ENCODE assay signal across 8 cellular contexts in the genomic region with DNA sequence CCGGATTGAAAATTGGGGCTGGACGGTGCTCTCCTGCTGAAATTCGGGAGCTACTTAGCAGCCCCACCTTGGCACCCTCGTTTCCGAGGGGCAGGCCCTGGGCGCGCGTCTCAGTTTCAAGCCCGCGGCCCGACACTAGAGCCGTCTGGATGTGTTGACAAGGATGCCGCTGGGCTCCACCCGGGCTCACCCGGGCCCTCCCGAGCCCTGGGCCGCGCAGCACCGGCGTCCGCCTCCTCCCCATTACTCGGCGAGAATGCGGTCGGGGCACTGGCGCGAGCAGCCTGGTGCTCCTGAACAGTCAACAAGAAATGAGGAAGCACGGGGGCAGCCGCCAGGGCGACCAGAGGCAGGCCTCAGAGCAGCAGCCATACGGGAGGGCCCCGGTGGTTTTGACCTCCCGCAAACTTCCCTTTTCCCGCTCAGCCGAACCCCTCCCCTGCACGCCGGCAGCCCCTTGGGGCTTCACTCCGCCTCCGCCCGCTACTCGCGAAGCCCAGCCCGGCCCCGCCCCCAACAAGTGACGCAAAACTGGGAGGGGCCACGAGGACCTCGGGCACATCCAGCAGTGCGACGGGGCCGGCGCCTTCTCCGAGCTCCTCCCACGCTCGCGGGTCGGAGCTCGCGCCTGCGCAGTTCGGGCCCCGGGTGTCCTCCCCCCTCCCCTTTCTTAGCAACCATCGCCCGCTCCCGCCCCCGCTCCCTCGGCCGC. TPM values are rescaled to one million over a fixed set of nuclear protein-coding genes. Genes with fewer than 3 reads are reported as not detected.
DNase-seq lines count a peak whose midpoint lies in the region; ATAC-seq and TF ChIP-seq lines count a peak whose summit lies in the region.

No MANE protein-coding gene starts in this region.

- H3K9ac ChIP-seq in OCI-LY1 (ENCODE audit: low read length): peak overlapping the region; percentile 77

- H3K4me1 ChIP-seq in OCI-LY1 (ENCODE audit: insufficient read depth, low read length, severe bottlenecking) (peaks cover 47% of the 10 kb centered on the region), mucosa of descending colon (ENCODE audit: low read depth) (peaks cover 5% of the 10 kb centered on the region)

- H3K4me2 ChIP-seq in OCI-LY1 (ENCODE audit: low read length): peak overlapping the region; percentile 77

- H4K20me1 ChIP-seq in OCI-LY1 (ENCODE audit: insufficient read depth, low read length): no peaks in the 10 kb centered on the region

- peak; percentile 88 for DNase-seq in DMS 273 treated with DMSO at 0.1 percent for 48 hours (lab: John Stamatoyannopoulos, UW)
- peak; percentile 94 for DNase-seq in HuH-7 (ENCODE audit: low spot score)
- peak; percentile 100 for DNase-seq in activated T-cell treated with anti-CD3 and anti-CD28 coated beads for 24 hours (ENCODE audit: low read depth)
- DNase-seq in epithelial cell of esophagus (ENCODE audit: low read depth): peak; percentile 98
- peak; percentile 99 to 100 (median 99) for DNase-seq in mucosa of descending colon
- peak; percentile 99 to 100 for DNase-seq in stimulated activated CD8-positive, alpha-beta memory T cell treated with anti-CD3 and anti-CD28 coated beads, Interleukin-4, amount 100 ng/mL, for 1 hour (ENCODE audit: low read depth in 2 of 2, low spot score in 1 of 2)

- intact Hi-C loops in mucosa of descending colon (cut with DNase I, micrococcal nuclease): no loop called here

- TF ChIP-seq CTCF in OCI-LY1 (IDR thresholded peaks at IDR 0.05; ENCODE audit: low read length): no peak
- no peak for TF ChIP-seq CTCF in epithelial cell of esophagus (IDR thresholded peaks at IDR 0.05; ENCODE audit: insufficient read depth, low read depth, low read length, missing control alignments)
- TF ChIP-seq CTCF in mucosa of descending colon (IDR thresholded peaks at IDR 0.05): no peak

- H2AFZ ChIP-seq in OCI-LY1 (ENCODE audit: low read length): peak overlapping the region; percentile 44; the same call in 1 of the 2 replicates

- H3K9me3 ChIP-seq in OCI-LY1 (ENCODE audit: low read length) (peaks cover 8% of the 10 kb centered on the region), mucosa of descending colon (no peaks in the 10 kb centered on the region)

- H3K9me2 ChIP-seq in OCI-LY1 (ENCODE audit: low read depth, low read length): no peaks in the 10 kb centered on the region

- H3K4me3 ChIP-seq in OCI-LY1 (ENCODE audit: low read depth, low read length, poor library complexity, severe bottlenecking) (peak overlapping the region; percentile 53), epithelial cell of esophagus (ENCODE audit: low read length) (peak overlapping the region; percentile 54), mucosa of descending colon (peak overlapping the region; percentile 59)

- H3K27me3 ChIP-seq in OCI-LY1 (ENCODE audit: insufficient read depth, low read length): no peaks in the 10 kb centered on the region; the same call in 1 of the 2 replicates

- H3K27ac ChIP-seq in OCI-LY1 (ENCODE audit: low read depth, low read length, poor library complexity, severe bottlenecking): peak overlapping the region; percentile 97

- peak; percentile 72 for ATAC-seq in GM21515 (IDR thresholded peaks at IDR 0.05; ENCODE audit: unreplicated experiment)
- ATAC-seq in mucosa of descending colon: peak; percentile 96

- peaks cover 12% of the 10 kb centered on the region; the same call in 1 of the 2 replicates for H3F3A ChIP-seq in OCI-LY1 (ENCODE audit: insufficient read depth, low read length)

- peaks cover 18% of the 10 kb centered on the region for H3K79me2 ChIP-seq in OCI-LY1 (ENCODE audit: insufficient read depth, low read length)

- H3K36me3 ChIP-seq in OCI-LY1 (ENCODE audit: insufficient read depth, low read length) (peaks cover 18% of the 10 kb centered on the region), mucosa of descending colon (ENCODE audit: low read depth) (no peaks in the 10 kb centered on the region)

RNA-seq across cellular contexts. Expression of a gene that starts 0.4 kb away (rescaled TPM):
- total RNA-seq in mucosa of descending colon: 10 to 100 TPM; 24.5 to 44.6 (median 44.0) TPM

Comparison
In these comparisons a context has a peak if more than half of its experiments do, and no peak if none do; other contexts are left out.
1. Peak in every context shown above with its lines: DNase-seq, ATAC-seq, H3K4me3 ChIP-seq and H3K27ac ChIP-seq.